In genomic region chr21:36852864-36853263, GRCh38 we compare ENCODE assay signal across 19 cellular contexts.
"Had no signal": no experiment of that assay in that cellular context is flagged by ENCODE, and none has a peak within 500 bp of the region (broad histone marks: within the 10 kb centered on the region; RNA-seq: fewer than 3 reads in every experiment).

No MANE protein-coding gene starts in this region.

- H3K9me3 Mint-ChIP-seq: activated naive CD4-positive, alpha-beta T cell treated with anti-CD3 and anti-CD28 coated beads, Interleukin-2, amount 50 U/mL, for 24 hours; effector memory CD8-positive, alpha-beta T cell; naive thymus-derived CD4-positive, alpha-beta T cell; neural crest cell; stimulated activated memory B cell treated with anti-CD40 and anti-IgM and Interleukin-4, amounts not matched to agents 10 μg/mL and 1 μg/mL and 100 μg/mL, for 72 hours; T-cell; T-helper 2 cell treated with Interferon-gamma antibody and Interleukin-4, amounts not matched to agents 5 μg/mL and 100 μg/mL, for 36 hours had no signal

- H3K27ac ChIP-seq: colonic mucosa, esophagus muscularis mucosa, gastrocnemius medialis, left ventricle myocardium inferior, upper lobe of left lung, WERI-Rb-1 had no signal

- H3K4me3 ChIP-seq: colonic mucosa, dorsolateral prefrontal cortex, esophagus muscularis mucosa, gastrocnemius medialis, left ventricle myocardium inferior, upper lobe of left lung had no signal

- H3K27me3 Mint-ChIP-seq: activated naive CD4-positive, alpha-beta T cell treated with anti-CD3 and anti-CD28 coated beads, Interleukin-2, amount 50 U/mL, for 24 hours; effector memory CD8-positive, alpha-beta T cell; stimulated activated memory B cell treated with anti-CD40 and anti-IgM and Interleukin-4, amounts not matched to agents 10 μg/mL and 1 μg/mL and 100 μg/mL, for 72 hours; T-cell had no signal

- H3K36me3 Mint-ChIP-seq: activated naive CD4-positive, alpha-beta T cell treated with anti-CD3 and anti-CD28 coated beads, Interleukin-2, amount 50 U/mL, for 24 hours had no signal

- H3K4me3 Mint-ChIP-seq: activated naive CD4-positive, alpha-beta T cell treated with anti-CD3 and anti-CD28 coated beads, Interleukin-2, amount 50 U/mL, for 24 hours; effector memory CD8-positive, alpha-beta T cell; naive thymus-derived CD4-positive, alpha-beta T cell; neural crest cell; stimulated activated memory B cell treated with anti-CD40 and anti-IgM and Interleukin-4, amounts not matched to agents 10 μg/mL and 1 μg/mL and 100 μg/mL, for 72 hours; T-cell; T-helper 2 cell treated with Interferon-gamma antibody and Interleukin-4, amounts not matched to agents 5 μg/mL and 100 μg/mL, for 36 hours had no signal

- H3K27me3 ChIP-seq: colonic mucosa, dorsolateral prefrontal cortex, esophagus muscularis mucosa, gastrocnemius medialis, upper lobe of left lung had no signal

- H3K4me1 ChIP-seq: colonic mucosa, upper lobe of left lung had no signal

- ATAC-seq: effector memory CD8-positive, alpha-beta T cell; gastrocnemius medialis; naive thymus-derived CD4-positive, alpha-beta T cell; sciatic nerve; stimulated activated memory B cell treated with anti-CD40 and anti-IgM and Interleukin-4, amounts not matched to agents 10 μg/mL and 1 μg/mL and 100 μg/mL, for 72 hours; T-cell had no signal

- H3K4me1 Mint-ChIP-seq: activated naive CD4-positive, alpha-beta T cell treated with anti-CD3 and anti-CD28 coated beads, Interleukin-2, amount 50 U/mL, for 24 hours; stimulated activated memory B cell treated with anti-CD40 and anti-IgM and Interleukin-4, amounts not matched to agents 10 μg/mL and 1 μg/mL and 100 μg/mL, for 72 hours; T-cell had no signal

- DNase-seq: activated effector memory CD4-positive, alpha-beta T cell treated with Interleukin-2 at 50 U/mL for 16 hours; colonic mucosa; dorsolateral prefrontal cortex; effector memory CD8-positive, alpha-beta T cell; gastrocnemius medialis; left ventricle myocardium inferior; naive thymus-derived CD4-positive, alpha-beta T cell; occipital lobe; small intestine; stimulated activated CD4-positive, alpha-beta T cell treated with anti-CD3 and anti-CD28 coated beads, Interleukin-2, amount 100 ng/mL, for 24 hours; T-cell; upper lobe of left lung; WERI-Rb-1 had no signal

- H3K36me3 ChIP-seq: colonic mucosa, esophagus muscularis mucosa, gastrocnemius medialis, left ventricle myocardium inferior, upper lobe of left lung, WERI-Rb-1 had no signal

- H3K9me3 ChIP-seq: colonic mucosa, esophagus muscularis mucosa, gastrocnemius medialis, left ventricle myocardium inferior, upper lobe of left lung had no signal
